In genomic region chr2:19476347-19476746, GRCh38 we compare ENCODE assay signal across 23 cellular contexts.
"Had no signal": no experiment of that assay in that cellular context is flagged by ENCODE, and none has a peak within 500 bp of the region (broad histone marks: within the 10 kb centered on the region; RNA-seq: fewer than 3 reads in every experiment).

No MANE protein-coding gene starts in this region.

- H3K9me3 Mint-ChIP-seq: neural progenitor cell had no signal

- H3K4me1 Mint-ChIP-seq: neural progenitor cell had no signal

- H3K36me3 Mint-ChIP-seq: mesothelial cell of epicardium; neural progenitor cell; stimulated activated effector memory CD8-positive, alpha-beta T cell treated with anti-CD3 and anti-CD28 coated beads, Interleukin-12 subunit alpha, Interleukin-12 subunit beta, amount 100 ng/mL, for 72 hours had no signal

- H3K27me3 ChIP-seq: neural progenitor cell, right atrium auricular region, sigmoid colon, stomach, thyroid gland, vagina had no signal

- H3K36me3 ChIP-seq: neural progenitor cell, right atrium auricular region, sigmoid colon, stomach, thyroid gland, vagina had no signal

- H3K4me2 ChIP-seq: neural progenitor cell had no signal

- H2AFZ ChIP-seq: neural progenitor cell, parathyroid adenoma had no signal

- ATAC-seq: mucosa of descending colon; naive thymus-derived CD4-positive, alpha-beta T cell; stimulated activated effector memory CD8-positive, alpha-beta T cell treated with anti-CD3 and anti-CD28 coated beads, Interleukin-12 subunit alpha, Interleukin-12 subunit beta, amount 100 ng/mL, for 72 hours had no signal

- H3K27ac ChIP-seq: dorsolateral prefrontal cortex, neural progenitor cell, parathyroid adenoma, right atrium auricular region, sigmoid colon, stomach, thyroid gland, vagina had no signal

- DNase-seq: dorsolateral prefrontal cortex; effector CD4-positive, alpha-beta T cell; head of caudate nucleus; mesenchymal stem cell; mucosa of descending colon; naive thymus-derived CD4-positive, alpha-beta T cell; sigmoid colon; stimulated activated CD4-positive, alpha-beta T cell treated with anti-CD3 and anti-CD28 coated beads, Interleukin-2, amount 100 ng/mL, for 24 hours; stimulated activated CD4-positive, alpha-beta T cell treated with anti-CD3 and anti-CD28 coated beads, Interleukin-4, amount 100 ng/mL, for 24 hours; stimulated activated naive CD4-positive, alpha-beta T cell treated with Interleukin-2 at 50 U/mL for 16 hours; stomach; thyroid gland; trophoblast cell had no signal

- H3K9ac ChIP-seq: neural progenitor cell, parathyroid adenoma had no signal

- FAIRE-seq: frontal cortex, keratinocyte had no signal

- H3K4me1 ChIP-seq: neural progenitor cell, parathyroid adenoma, right atrium auricular region, stomach, thyroid gland had no signal

- H3K27ac Mint-ChIP-seq: mesothelial cell of epicardium; naive thymus-derived CD4-positive, alpha-beta T cell; nephron; neural progenitor cell; progenitor cell of endocrine pancreas; stimulated activated effector memory CD8-positive, alpha-beta T cell treated with anti-CD3 and anti-CD28 coated beads, Interleukin-12 subunit alpha, Interleukin-12 subunit beta, amount 100 ng/mL, for 72 hours had no signal

- H3K9me3 ChIP-seq: mucosa of descending colon, right atrium auricular region, sigmoid colon, stomach, thyroid gland, vagina had no signal

- H3K4me3 ChIP-seq: dorsolateral prefrontal cortex, mucosa of descending colon, neural progenitor cell, right atrium auricular region, sigmoid colon, stomach, thyroid gland, vagina had no signal

- H3K79me2 ChIP-seq: parathyroid adenoma had no signal

- H3K27me3 Mint-ChIP-seq: progenitor cell of endocrine pancreas had no signal

- H3K4me3 Mint-ChIP-seq: mesothelial cell of epicardium; naive thymus-derived CD4-positive, alpha-beta T cell; nephron; neural progenitor cell; stimulated activated effector memory CD8-positive, alpha-beta T cell treated with anti-CD3 and anti-CD28 coated beads, Interleukin-12 subunit alpha, Interleukin-12 subunit beta, amount 100 ng/mL, for 72 hours had no signal
